8 cellular contexts compared by ENCODE assay signal in the genomic region with DNA sequence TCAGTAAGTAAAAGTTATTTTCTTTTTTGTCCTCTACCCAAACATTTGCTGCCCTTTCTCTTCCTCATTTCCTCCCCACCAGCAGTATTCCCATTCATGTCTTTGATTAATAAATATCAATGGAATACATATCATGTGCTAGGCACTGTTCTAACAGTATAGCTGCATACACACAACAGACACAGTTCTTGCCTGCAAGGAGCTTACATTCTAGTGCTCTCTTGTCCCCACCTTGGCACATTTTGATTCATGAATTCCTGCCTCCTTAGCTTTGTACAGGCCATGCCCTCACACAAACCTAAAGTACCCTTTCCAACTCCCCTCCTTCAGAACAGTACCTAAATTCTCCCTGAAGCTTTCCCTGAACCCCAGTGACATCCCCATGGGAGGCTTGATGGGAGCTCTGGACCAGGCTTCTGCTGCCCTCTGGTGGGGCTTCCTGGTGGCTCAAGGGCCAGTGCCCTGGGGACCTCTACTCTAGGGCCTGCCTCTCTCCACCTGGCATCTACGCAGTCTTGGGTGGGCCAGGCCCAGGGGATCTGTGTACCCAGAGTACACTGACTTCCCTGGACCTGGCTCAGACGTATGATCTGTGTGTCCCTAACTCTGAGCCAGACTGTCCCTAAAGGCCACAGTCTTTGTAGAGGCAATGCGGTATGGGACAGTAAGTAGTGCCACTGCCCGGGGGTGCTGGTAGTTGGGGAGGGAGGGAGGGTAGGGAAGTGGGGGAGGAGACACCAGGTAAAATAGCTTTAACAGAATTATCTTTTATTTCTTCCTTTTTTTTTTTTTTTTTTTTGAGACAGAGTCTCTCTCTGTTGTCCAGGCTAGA. TPM values are rescaled to one million over a fixed set of nuclear protein-coding genes. Genes with fewer than 3 reads are reported as not detected.
DNase-seq lines count a peak whose midpoint lies in the region; TF ChIP-seq lines count a peak whose summit lies in the region.

No MANE protein-coding gene starts in this region.

- no peaks in the 10 kb centered on the region for H3K9me3 Mint-ChIP-seq in activated CD4-positive, alpha-beta memory T cell treated with anti-CD3 and anti-CD28 coated beads, Interleukin-2, amount 10 ng/mL, durations not matched to agents 7 days and 5 days
- H3K9me3 Mint-ChIP-seq in neural crest cell = peaks cover 8% of the 10 kb centered on the region

- no peak overlapping the region for H3K4me2 ChIP-seq in fibroblast of lung (ENCODE audit: extremely low read depth, insufficient read depth, low read length)

- no peak overlapping the region for H3K27ac ChIP-seq in HEK293 (ENCODE audit: extremely low read depth, low read depth, low read length)
- H3K27ac ChIP-seq in fibroblast of lung (ENCODE audit: insufficient read depth, low read length) = no peak overlapping the region

- WGBS in lower leg skin, 2 donors = 73 to 93% methylated on average over 3 to 4 of the region's 4 CpGs

- H3K27ac Mint-ChIP-seq in activated CD4-positive, alpha-beta memory T cell treated with anti-CD3 and anti-CD28 coated beads, Interleukin-2, amount 10 ng/mL, durations not matched to agents 7 days and 5 days = no peak overlapping the region
- H3K27ac Mint-ChIP-seq in neural crest cell (ENCODE audit: unreplicated experiment) = no peak overlapping the region

- intact Hi-C loops in lower leg skin (cut with DNase I; ENCODE audit: low total_unique reads) = loop anchor here (10.0 kb wide), 1 partner anchor 119 kb away; no protein-coding TSS in a partner anchor

- H3K4me1 Mint-ChIP-seq in activated CD4-positive, alpha-beta memory T cell treated with anti-CD3 and anti-CD28 coated beads, Interleukin-2, amount 10 ng/mL, durations not matched to agents 7 days and 5 days = no peaks in the 10 kb centered on the region
- no peaks in the 10 kb centered on the region for H3K4me1 Mint-ChIP-seq in neural crest cell

- H3K9ac ChIP-seq in fibroblast of lung (ENCODE audit: insufficient read depth, low read length) = no peak overlapping the region

- POLR2A ChIA-PET in HEK293 (lab: Yijun Ruan, JAX) = interaction anchor here (1.0 to 1.5 kb wide), 3 partner anchors 13 to 117 kb away, joined by 4 to 8 read pairs (median 5); partner anchors contain the start of gene RPS13
- POLR2A ChIA-PET in activated CD4-positive, alpha-beta memory T cell treated with anti-CD3 and anti-CD28 coated beads, Interleukin-2, amount 10 ng/mL, durations not matched to agents 7 days and 5 days (lab: Charles Lee) = interaction anchor here (1.1 kb wide), 1 partner anchor 12 kb away, joined by 3 read pairs; no protein-coding TSS in a partner anchor

- TF ChIP-seq POLR2A in lower leg skin (IDR thresholded peaks at IDR 0.05) = no peak

- H3K9me3 ChIP-seq in HEK293 (ENCODE audit: control insufficient read depth, insufficient read depth, low read depth, low read length) (no peaks in the 10 kb centered on the region), fibroblast of lung (ENCODE audit: control insufficient read depth, insufficient read depth, low read depth, low read length) (no peaks in the 10 kb centered on the region)

- no peak overlapping the region for H3K4me3 ChIP-seq in HEK293 (ENCODE audit: low read depth, low read length)
- no peak overlapping the region for H3K4me3 ChIP-seq in fibroblast of lung (replicated peaks in 1 of 4; ENCODE audit: control extremely low read depth in 1 of 4, insufficient read depth in 1 of 4, low read depth in 3 of 4, low read length in 4 of 4)
- H3K4me3 ChIP-seq in lower leg skin (ENCODE audit: low read depth, poor library complexity, severe bottlenecking) = no peak overlapping the region

- CTCF ChIA-PET in HEK293 (lab: Yijun Ruan, JAX) = interaction anchor here (0.6 to 5.4 kb wide), 36 partner anchors 14 to 329 kb away, joined by 3 to 70 read pairs (median 3); no protein-coding TSS in a partner anchor
- CTCF ChIA-PET in activated CD4-positive, alpha-beta memory T cell treated with anti-CD3 and anti-CD28 coated beads, Interleukin-2, amount 10 ng/mL, durations not matched to agents 7 days and 5 days (lab: Charles Lee) = interaction anchor here (0.6 to 3.4 kb wide), 16 partner anchors 13 to 761 kb away, joined by 3 to 24 read pairs (median 5); partner anchors contain the start of gene RPS13

- H3K27me3 Mint-ChIP-seq in activated CD4-positive, alpha-beta memory T cell treated with anti-CD3 and anti-CD28 coated beads, Interleukin-2, amount 10 ng/mL, durations not matched to agents 7 days and 5 days = no peaks in the 10 kb centered on the region
- no peaks in the 10 kb centered on the region for H3K27me3 Mint-ChIP-seq in neural crest cell (ENCODE audit: low read depth)

- no peaks in the 10 kb centered on the region for H3K79me2 ChIP-seq in fibroblast of lung (ENCODE audit: control insufficient read depth, insufficient read depth, low read length)

- DNase-seq in SIG-M5 treated with dmso at 0.1 percent for 504 hours (lab: John Stamatoyannopoulos, UW; ENCODE audit: unreplicated experiment) (peak; percentile 33), SIG-M5 (lab: John Stamatoyannopoulos, UW) (no peak), NCI-H2107 treated with DMSO at 0.1 percent for 48 hours (lab: John Stamatoyannopoulos, UW; ENCODE audit: unreplicated experiment) (peak; percentile 56), fibroblast of lung (ENCODE audit: low read depth in 2 of 2) (peak; percentile 28 to 54), neural crest cell (ENCODE audit: low read depth, low spot score) (peak; percentile 68), lower leg skin (ENCODE audit: low spot score in 2 of 2) (no peak)
- DNase-seq in activated CD4-positive, alpha-beta memory T cell treated with anti-CD3 and anti-CD28 coated beads, Interleukin-2, amount 10 ng/mL, durations not matched to agents 7 days and 5 days = peak; percentile 55

- H3K4me3 Mint-ChIP-seq in activated CD4-positive, alpha-beta memory T cell treated with anti-CD3 and anti-CD28 coated beads, Interleukin-2, amount 10 ng/mL, durations not matched to agents 7 days and 5 days = no peak overlapping the region
- H3K4me3 Mint-ChIP-seq in neural crest cell = no peak overlapping the region

- H3K36me3 Mint-ChIP-seq in activated CD4-positive, alpha-beta memory T cell treated with anti-CD3 and anti-CD28 coated beads, Interleukin-2, amount 10 ng/mL, durations not matched to agents 7 days and 5 days (ENCODE audit: low read depth) = no peaks in the 10 kb centered on the region
- H3K36me3 Mint-ChIP-seq in neural crest cell (ENCODE audit: low read depth) = peaks cover 7% of the 10 kb centered on the region

- no peak overlapping the region for H2AFZ ChIP-seq in fibroblast of lung (ENCODE audit: low read length)

- TF ChIP-seq CTCF in HEK293 (tag by site-specific recombination; IDR thresholded peaks at IDR 0.05) = no peak
- TF ChIP-seq CTCF in fibroblast of lung (conservative IDR thresholded peaks at IDR 0.05 in 1 of 2, IDR thresholded peaks at IDR 0.05 in 1 of 2; ENCODE audit: low read depth in 1 of 2, low read length in 2 of 2) = peak; percentile 78 to 87
- TF ChIP-seq CTCF in neural crest cell (conservative IDR thresholded peaks at IDR 0.05) = peak; percentile 81
- TF ChIP-seq CTCF in lower leg skin (IDR thresholded peaks at IDR 0.05) = no peak

- H3K4me1 ChIP-seq in HEK293 (ENCODE audit: control insufficient read depth, insufficient read depth, low read length) (no peaks in the 10 kb centered on the region), fibroblast of lung (ENCODE audit: control insufficient read depth, extremely low read depth, insufficient read depth, low read length) (no peaks in the 10 kb centered on the region)

- H3K27me3 ChIP-seq in fibroblast of lung (ENCODE audit: control insufficient read depth, insufficient read depth, low read length) = no peaks in the 10 kb centered on the region

- no peaks in the 10 kb centered on the region for H4K20me1 ChIP-seq in fibroblast of lung (ENCODE audit: control insufficient read depth, extremely low read depth, insufficient read depth, low read length)

- H3K36me3 ChIP-seq in HEK293 (ENCODE audit: control insufficient read depth in 2 of 2, insufficient read depth in 1 of 2, low read length in 2 of 2) = no peaks in the 10 kb centered on the region
- no peaks in the 10 kb centered on the region for H3K36me3 ChIP-seq in fibroblast of lung (ENCODE audit: control insufficient read depth, insufficient read depth, low read length)

TF ChIP-seq in HEK293, 187 proteins besides CTCF, POLR2A, EP300 and RAD21 (continues in another document):
- TF ChIP-seq, protein P1, sequence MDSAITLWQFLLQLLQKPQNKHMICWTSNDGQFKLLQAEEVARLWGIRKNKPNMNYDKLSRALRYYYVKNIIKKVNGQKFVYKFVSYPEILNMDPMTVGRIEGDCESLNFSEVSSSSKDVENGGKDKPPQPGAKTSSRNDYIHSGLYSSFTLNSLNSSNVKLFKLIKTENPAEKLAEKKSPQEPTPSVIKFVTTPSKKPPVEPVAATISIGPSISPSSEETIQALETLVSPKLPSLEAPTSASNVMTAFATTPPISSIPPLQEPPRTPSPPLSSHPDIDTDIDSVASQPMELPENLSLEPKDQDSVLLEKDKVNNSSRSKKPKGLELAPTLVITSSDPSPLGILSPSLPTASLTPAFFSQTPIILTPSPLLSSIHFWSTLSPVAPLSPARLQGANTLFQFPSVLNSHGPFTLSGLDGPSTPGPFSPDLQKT (IDR thresholded peaks at IDR 0.05; ENCODE audit: borderline replicate concordance, low read depth, low read length) = no peak
- TF ChIP-seq, protein P2, sequence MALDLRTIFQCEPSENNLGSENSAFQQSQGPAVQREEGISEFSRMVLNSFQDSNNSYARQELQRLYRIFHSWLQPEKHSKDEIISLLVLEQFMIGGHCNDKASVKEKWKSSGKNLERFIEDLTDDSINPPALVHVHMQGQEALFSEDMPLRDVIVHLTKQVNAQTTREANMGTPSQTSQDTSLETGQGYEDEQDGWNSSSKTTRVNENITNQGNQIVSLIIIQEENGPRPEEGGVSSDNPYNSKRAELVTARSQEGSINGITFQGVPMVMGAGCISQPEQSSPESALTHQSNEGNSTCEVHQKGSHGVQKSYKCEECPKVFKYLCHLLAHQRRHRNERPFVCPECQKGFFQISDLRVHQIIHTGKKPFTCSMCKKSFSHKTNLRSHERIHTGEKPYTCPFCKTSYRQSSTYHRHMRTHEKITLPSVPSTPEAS (tag by site-specific recombination; IDR thresholded peaks at IDR 0.05) = no peak

RNA-seq across cellular contexts. Expression of gene RPS13, which starts 14.1 kb away (rescaled TPM):
- total RNA-seq in activated CD4-positive, alpha-beta memory T cell treated with anti-CD3 and anti-CD28 coated beads, Interleukin-2, amount 10 ng/mL, durations not matched to agents 7 days and 5 days = 100 to 1,000 TPM; 951 to 981 TPM
- total RNA-seq in fibroblast of lung (941 and 1,142 TPM in 2 replicates), neural crest cell (1,131 and 1,196 TPM in 2 replicates), lower leg skin (1,000 to 10,000 TPM; 1,348 to 1,884 (median 1,779) TPM)
- 1,064 and 1,206 TPM in 2 replicates for polyA plus RNA-seq in fibroblast of lung
- 1,469 and 1,549 TPM in 2 replicates for polyA plus RNA-seq in fibroblast of lung (2012)
- 444 and 462 TPM in 2 replicates for polyA minus RNA-seq in fibroblast of lung (ENCODE audit: low replicate concordance)

RNA-seq across cellular contexts. Expression of gene PLEKHA7, which starts 49.2 kb away (rescaled TPM):
- 1 to 10 TPM; 2.3 to 3.4 TPM for total RNA-seq in activated CD4-positive, alpha-beta memory T cell treated with anti-CD3 and anti-CD28 coated beads, Interleukin-2, amount 10 ng/mL, durations not matched to agents 7 days and 5 days
- total RNA-seq in fibroblast of lung = under 0.01 and 0.17 TPM in 2 replicates
- 0.01 and 0.11 TPM in 2 replicates for polyA plus RNA-seq in fibroblast of lung
- 0.19 TPM in 1 of 2 replicates, not detected in the other for polyA plus RNA-seq in fibroblast of lung (2012)
- polyA minus RNA-seq in fibroblast of lung (ENCODE audit: low replicate concordance) = not detected in 2 replicates
- 15.6 and 18.2 TPM in 2 replicates for total RNA-seq in neural crest cell
- 10 to 100 TPM; 16.9 to 35.1 (median 24.1) TPM for total RNA-seq in lower leg skin

Comparison
In these comparisons a context has a peak if more than half of its experiments do, and no peak if none do; other contexts are left out.
1. DNase-seq: peak in SIG-M5 treated with dmso at 0.1 percent for 504 hours (single experiment), NCI-H2107 treated with DMSO at 0.1 percent for 48 hours (single experiment), activated CD4-positive, alpha-beta memory T cell treated with anti-CD3 and anti-CD28 coated beads, Interleukin-2, amount 10 ng/mL, durations not matched to agents 7 days and 5 days (single experiment), fibroblast of lung (2 of 2) and neural crest cell (single experiment); none in SIG-M5 (single experiment) and lower leg skin (0 of 2).
2. CTCF ChIP-seq: peak in fibroblast of lung (2 of 2) and neural crest cell (single experiment); none in HEK293 (single experiment) and lower leg skin (0 of 3).